ENCODE assay signal across 1 cellular context in the genomic region with DNA sequence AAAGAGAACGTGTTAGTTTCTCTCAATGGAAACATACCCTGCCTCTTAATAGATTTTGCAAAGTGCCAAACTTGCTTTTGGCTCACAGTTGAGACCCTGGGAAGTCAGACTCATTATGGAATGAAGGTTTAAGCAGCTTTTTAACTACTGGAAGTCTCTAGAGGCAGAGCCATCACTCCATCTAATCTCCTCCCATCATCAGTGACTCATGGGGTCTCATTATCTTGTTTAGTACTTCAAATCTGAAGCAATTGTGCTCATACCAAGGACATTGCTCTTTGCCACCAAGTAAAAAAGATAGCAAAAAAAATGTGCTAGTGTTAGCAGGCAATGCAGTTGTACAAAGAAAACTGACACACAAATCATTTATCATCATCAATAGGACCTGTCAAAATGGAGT.
TF ChIP-seq lines count a peak whose summit lies in the region.

No MANE protein-coding gene starts in this region.

TF ChIP-seq in GM23338, 12 proteins besides CTCF, POLR2A, EP300 and RAD21 (continued from another document):
- TF ChIP-seq, protein P1, sequence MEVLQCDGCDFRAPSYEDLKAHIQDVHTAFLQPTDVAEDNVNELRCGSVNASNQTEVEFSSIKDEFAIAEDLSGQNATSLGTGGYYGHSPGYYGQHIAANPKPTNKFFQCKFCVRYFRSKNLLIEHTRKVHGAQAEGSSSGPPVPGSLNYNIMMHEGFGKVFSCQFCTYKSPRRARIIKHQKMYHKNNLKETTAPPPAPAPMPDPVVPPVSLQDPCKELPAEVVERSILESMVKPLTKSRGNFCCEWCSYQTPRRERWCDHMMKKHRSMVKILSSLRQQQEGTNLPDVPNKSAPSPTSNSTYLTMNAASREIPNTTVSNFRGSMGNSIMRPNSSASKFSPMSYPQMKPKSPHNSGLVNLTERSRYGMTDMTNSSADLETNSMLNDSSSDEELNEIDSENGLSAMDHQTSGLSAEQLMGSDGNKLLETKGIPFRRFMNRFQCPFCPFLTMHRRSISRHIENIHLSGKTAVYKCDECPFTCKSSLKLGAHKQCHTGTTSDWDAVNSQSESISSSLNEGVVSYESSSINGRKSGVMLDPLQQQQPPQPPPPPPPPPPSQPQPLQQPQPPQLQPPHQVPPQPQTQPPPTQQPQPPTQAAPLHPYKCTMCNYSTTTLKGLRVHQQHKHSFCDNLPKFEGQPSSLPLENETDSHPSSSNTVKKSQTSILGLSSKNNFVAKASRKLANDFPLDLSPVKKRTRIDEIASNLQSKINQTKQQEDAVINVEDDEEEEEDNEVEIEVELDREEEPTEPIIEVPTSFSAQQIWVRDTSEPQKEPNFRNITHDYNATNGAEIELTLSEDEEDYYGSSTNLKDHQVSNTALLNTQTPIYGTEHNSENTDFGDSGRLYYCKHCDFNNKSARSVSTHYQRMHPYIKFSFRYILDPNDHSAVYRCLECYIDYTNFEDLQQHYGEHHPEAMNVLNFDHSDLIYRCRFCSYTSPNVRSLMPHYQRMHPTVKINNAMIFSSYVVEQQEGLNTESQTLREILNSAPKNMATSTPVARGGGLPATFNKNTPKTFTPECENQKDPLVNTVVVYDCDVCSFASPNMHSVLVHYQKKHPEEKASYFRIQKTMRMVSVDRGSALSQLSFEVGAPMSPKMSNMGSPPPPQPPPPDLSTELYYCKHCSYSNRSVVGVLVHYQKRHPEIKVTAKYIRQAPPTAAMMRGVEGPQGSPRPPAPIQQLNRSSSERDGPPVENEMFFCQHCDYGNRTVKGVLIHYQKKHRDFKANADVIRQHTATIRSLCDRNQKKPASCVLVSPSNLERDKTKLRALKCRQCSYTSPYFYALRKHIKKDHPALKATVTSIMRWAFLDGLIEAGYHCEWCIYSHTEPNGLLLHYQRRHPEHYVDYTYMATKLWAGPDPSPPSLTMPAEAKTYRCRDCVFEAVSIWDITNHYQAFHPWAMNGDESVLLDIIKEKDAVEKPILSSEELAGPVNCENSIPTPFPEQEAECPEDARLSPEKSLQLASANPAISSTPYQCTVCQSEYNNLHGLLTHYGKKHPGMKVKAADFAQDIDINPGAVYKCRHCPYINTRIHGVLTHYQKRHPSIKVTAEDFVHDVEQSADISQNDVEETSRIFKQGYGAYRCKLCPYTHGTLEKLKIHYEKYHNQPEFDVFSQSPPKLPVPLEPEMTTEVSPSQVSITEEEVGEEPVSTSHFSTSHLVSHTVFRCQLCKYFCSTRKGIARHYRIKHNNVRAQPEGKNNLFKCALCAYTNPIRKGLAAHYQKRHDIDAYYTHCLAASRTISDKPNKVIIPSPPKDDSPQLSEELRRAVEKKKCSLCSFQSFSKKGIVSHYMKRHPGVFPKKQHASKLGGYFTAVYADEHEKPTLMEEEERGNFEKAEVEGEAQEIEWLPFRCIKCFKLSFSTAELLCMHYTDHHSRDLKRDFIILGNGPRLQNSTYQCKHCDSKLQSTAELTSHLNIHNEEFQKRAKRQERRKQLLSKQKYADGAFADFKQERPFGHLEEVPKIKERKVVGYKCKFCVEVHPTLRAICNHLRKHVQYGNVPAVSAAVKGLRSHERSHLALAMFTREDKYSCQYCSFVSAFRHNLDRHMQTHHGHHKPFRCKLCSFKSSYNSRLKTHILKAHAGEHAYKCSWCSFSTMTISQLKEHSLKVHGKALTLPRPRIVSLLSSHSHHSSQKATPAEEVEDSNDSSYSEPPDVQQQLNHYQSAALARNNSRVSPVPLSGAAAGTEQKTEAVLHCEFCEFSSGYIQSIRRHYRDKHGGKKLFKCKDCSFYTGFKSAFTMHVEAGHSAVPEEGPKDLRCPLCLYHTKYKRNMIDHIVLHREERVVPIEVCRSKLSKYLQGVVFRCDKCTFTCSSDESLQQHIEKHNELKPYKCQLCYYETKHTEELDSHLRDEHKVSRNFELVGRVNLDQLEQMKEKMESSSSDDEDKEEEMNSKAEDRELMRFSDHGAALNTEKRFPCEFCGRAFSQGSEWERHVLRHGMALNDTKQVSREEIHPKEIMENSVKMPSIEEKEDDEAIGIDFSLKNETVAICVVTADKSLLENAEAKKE (CRISPR knock-in tag; IDR thresholded peaks at IDR 0.05) = no peak
- TF ChIP-seq EZH2 (IDR thresholded peaks at IDR 0.05; ENCODE audit: low read depth, unreplicated experiment) (no peak), POLR2AphosphoS5 (IDR thresholded peaks at IDR 0.05; ENCODE audit: low read depth) (no peak), NANOG (IDR thresholded peaks at IDR 0.05; ENCODE audit: borderline replicate concordance) (no peak), CREB1 (CRISPR knock-in tag; IDR thresholded peaks at IDR 0.05; ENCODE audit: low read depth) (no peak), STAT1 (IDR thresholded peaks at IDR 0.05; ENCODE audit: unreplicated experiment) (no peak), ZNF114 (CRISPR knock-in tag; IDR thresholded peaks at IDR 0.05) (no peak), EZH2phosphoT487 (IDR thresholded peaks at IDR 0.05; ENCODE audit: unreplicated experiment) (no peak)
- TF ChIP-seq, protein P2, sequence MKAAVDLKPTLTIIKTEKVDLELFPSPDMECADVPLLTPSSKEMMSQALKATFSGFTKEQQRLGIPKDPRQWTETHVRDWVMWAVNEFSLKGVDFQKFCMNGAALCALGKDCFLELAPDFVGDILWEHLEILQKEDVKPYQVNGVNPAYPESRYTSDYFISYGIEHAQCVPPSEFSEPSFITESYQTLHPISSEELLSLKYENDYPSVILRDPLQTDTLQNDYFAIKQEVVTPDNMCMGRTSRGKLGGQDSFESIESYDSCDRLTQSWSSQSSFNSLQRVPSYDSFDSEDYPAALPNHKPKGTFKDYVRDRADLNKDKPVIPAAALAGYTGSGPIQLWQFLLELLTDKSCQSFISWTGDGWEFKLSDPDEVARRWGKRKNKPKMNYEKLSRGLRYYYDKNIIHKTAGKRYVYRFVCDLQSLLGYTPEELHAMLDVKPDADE (IDR thresholded peaks at IDR 0.05) = no peak
